Comparison of ENCODE assay signal across 9 cellular contexts in genomic region chrX:10579753-10580060, GRCh38. TPM values are rescaled to one million over a fixed set of nuclear protein-coding genes. Genes with fewer than 3 reads are reported as not detected.
A peak's percentile ranks its signal among the peaks of the same experiment; 100 is the strongest.
DNase-seq lines count a peak whose midpoint lies in the region; ATAC-seq and TF ChIP-seq lines count a peak whose summit lies in the region.
"Had no signal": no experiment of that assay in that cellular context is flagged by ENCODE, and none has a peak within 500 bp of the region (broad histone marks: within the 10 kb centered on the region; RNA-seq: fewer than 3 reads in every experiment).

No MANE protein-coding gene starts in this region.

- H3K27me3 ChIP-seq in HCT116 (ENCODE audit: insufficient read depth, low read length) = no peaks in the 10 kb centered on the region
- H3K27me3 ChIP-seq in iPS-20b (ENCODE audit: insufficient read depth, low read length) = no peaks in the 10 kb centered on the region
- H3K27me3 ChIP-seq in subcutaneous abdominal adipose tissue (ENCODE audit: control insufficient read depth in 5 of 5, insufficient read depth in 4 of 5, low read length in 5 of 5) = no peaks in the 10 kb centered on the region

- H3K4me3 ChIP-seq in HCT116 (replicated peaks in 1 of 2; ENCODE audit: low read depth in 1 of 2, low read length in 2 of 2) (peak overlapping the region; percentile 11 to 46; a peak in 3 of 4 replicates), iPS-20b (ENCODE audit: low read length) (no peak overlapping the region), subcutaneous abdominal adipose tissue (ENCODE audit: low read depth in 1 of 5, low read length in 5 of 5) (peak overlapping the region in 1 of 5 donors; percentile 12)

- H3K9me3 ChIP-seq in HCT116 (ENCODE audit: control insufficient read depth in 1 of 2, insufficient read depth in 1 of 2, low read depth in 1 of 2, low read length in 2 of 2) (no peaks in the 10 kb centered on the region), iPS-20b (ENCODE audit: insufficient read depth, low read depth, low read length) (no peaks in the 10 kb centered on the region), subcutaneous abdominal adipose tissue (ENCODE audit: control insufficient read depth in 5 of 5, low read length in 5 of 5) (peaks cover 0 to 8% (median 7%) of the 10 kb centered on the region in 5 donors)

- DNase-seq in HCT116 (ENCODE audit: low read depth, low spot score) = peak; percentile 70
- DNase-seq in SW480 (ENCODE audit: low spot score) = peak; percentile 89
- DNase-seq in GM19238 (ENCODE audit: insufficient read length, low spot score) = no peak
- DNase-seq in NCI-H2029 (lab: John Stamatoyannopoulos, UW) = no peak
- DNase-seq: activated naive CD4-positive, alpha-beta T cell treated with Interleukin-2 at 50 U/mL for 16 hours; stimulated activated CD4-positive, alpha-beta T cell treated with anti-CD3 and anti-CD28 coated beads, Interleukin-2, amount 100 ng/mL, for 24 hours had no signal

- POLR2A ChIA-PET in HCT116 (lab: Charles Lee) = interaction anchor here (0.7 kb wide), 1 partner anchor 10 kb away, joined by 6 read pairs; no protein-coding TSS in a partner anchor

- RAD21 ChIA-PET in HCT116 (lab: Charles Lee; ENCODE audit: low non-redundant PET in 1 of 2, low total read pairs in 2 of 2, uncharacterized antibody in 2 of 2, unreplicated experiment in 2 of 2) = no interaction called here

- H4K20me1 ChIP-seq in HCT116 (ENCODE audit: insufficient read depth) = no peaks in the 10 kb centered on the region

- intact Hi-C loops in HCT116 (cut with micrococcal nuclease) = loop anchor here (5.0 kb wide), 1 partner anchor 53 kb away; no protein-coding TSS in a partner anchor

- H3K4me2 ChIP-seq in HCT116 (ENCODE audit: low read length) = peak overlapping the region; percentile 80

- CTCF ChIA-PET in HCT116 (lab: Charles Lee) = interaction anchor here (0.6 to 1.2 kb wide), 3 partner anchors 14 to 389 kb away, joined by 3 read pairs; no protein-coding TSS in a partner anchor

- no peak for TF ChIP-seq POLR2A in HCT116 (IDR thresholded peaks at IDR 0.05; ENCODE audit: borderline replicate concordance, extremely low read depth, insufficient read depth, insufficient read length)

- H3K79me2 ChIP-seq in HCT116 (ENCODE audit: insufficient read depth, low read length) = peaks cover 89% of the 10 kb centered on the region

- H3K27ac ChIP-seq in HCT116 (ENCODE audit: low read depth, low read length) = peak overlapping the region; percentile 85
- no peak overlapping the region for H3K27ac ChIP-seq in iPS-20b (ENCODE audit: low read length)
- peak overlapping the region; percentile 72 for H3K27ac ChIP-seq in subcutaneous abdominal adipose tissue (ENCODE audit: low read depth, low read length)

- H3K4me1 ChIP-seq in HCT116 (ENCODE audit: control insufficient read depth in 1 of 2, insufficient read depth in 2 of 2, low read length in 2 of 2) (peaks cover 55 to 87% of the 10 kb centered on the region in 2 experiments), iPS-20b (ENCODE audit: insufficient read depth, low read length) (peaks cover 5% of the 10 kb centered on the region), subcutaneous abdominal adipose tissue (ENCODE audit: control insufficient read depth in 5 of 5, insufficient read depth in 5 of 5, low read length in 5 of 5) (peaks cover 0 to 12% (median 11%) of the 10 kb centered on the region in 5 donors)

- H2AFZ ChIP-seq in HCT116 (ENCODE audit: low read depth, low read length, poor library complexity, severe bottlenecking) = no peak overlapping the region

- H3K9ac ChIP-seq in HCT116 (ENCODE audit: low read length) (peak overlapping the region; percentile 66), iPS-20b (ENCODE audit: low read depth, low read length) (peak overlapping the region; percentile 32; the same call in 1 of the 2 replicates), subcutaneous abdominal adipose tissue (ENCODE audit: low read length in 5 of 5) (peak overlapping the region in 1 of 5 donors; percentile 10)

- BruUV-seq in HCT116 (replicated peaks; lab: Mats Ljungman, UMichigan) = no TSS peak

- TF ChIP-seq RAD21 in HCT116 (IDR thresholded peaks at IDR 0.05; ENCODE audit: low read depth) = no peak

- no peak for TF ChIP-seq CTCF in HCT116 (IDR thresholded peaks at IDR 0.05 in 2 of 3, conservative IDR thresholded peaks at IDR 0.05 in 1 of 3; ENCODE audit: borderline replicate concordance in 1 of 3, insufficient read depth in 1 of 3, low read depth in 2 of 3, low read length in 2 of 3)

- no peaks in the 10 kb centered on the region for H3K9me2 ChIP-seq in HCT116 (ENCODE audit: insufficient read depth)

- ATAC-seq in HCT116 = peak; percentile 77
- no peak for ATAC-seq in GM18498 (IDR thresholded peaks at IDR 0.05; ENCODE audit: unreplicated experiment)

- H3K36me3 ChIP-seq in HCT116 (ENCODE audit: control insufficient read depth in 1 of 2, insufficient read depth in 2 of 2, low read length in 2 of 2) (no peaks in the 10 kb centered on the region), iPS-20b (ENCODE audit: insufficient read depth, low read depth, low read length) (no peaks in the 10 kb centered on the region), subcutaneous abdominal adipose tissue (ENCODE audit: control insufficient read depth in 5 of 5, insufficient read depth in 5 of 5, low read length in 5 of 5) (no peaks in the 10 kb centered on the region)

TF ChIP-seq in HCT116, 20 proteins besides CTCF, POLR2A, EP300 and RAD21:
- no peak for TF ChIP-seq REST (IDR thresholded peaks at IDR 0.05; ENCODE audit: low read depth)
- TF ChIP-seq SP1 (IDR thresholded peaks at IDR 0.05; ENCODE audit: low read depth) = peak; percentile 37
TF ChIP-seq in HCT116: peak in this region for 1.

RNA-seq across cellular contexts. Expression of gene MID1, which starts 40.7 kb away (rescaled TPM):
- 48.8 TPM for total RNA-seq in HCT116 (2021; ENCODE audit: unreplicated experiment)
- 18.3 and 21.7 TPM in 2 replicates for polyA plus RNA-seq in HCT116 (2012)

Comparison
In these comparisons a context has a peak if more than half of its experiments do, and no peak if none do; other contexts are left out.
1. DNase-seq: peak in HCT116 (single experiment) and SW480 (single experiment); none in GM19238 (single experiment) and NCI-H2029 (single experiment).